Comparison of ENCODE assay signal across 8 cellular contexts in genomic region chr2:171272039-171272438, GRCh38.
DNase-seq lines count a peak whose midpoint lies in the region; ATAC-seq, FAIRE-seq and TF ChIP-seq lines count a peak whose summit lies in the region.

No MANE protein-coding gene starts in this region.

- no peaks in the 10 kb centered on the region for H3K9me1 ChIP-seq in endothelial cell of umbilical vein (replicated peaks; ENCODE audit: control insufficient read depth, extremely low read depth, insufficient read depth, low read length)

- H3K4me3 ChIP-seq in endothelial cell of umbilical vein (replicated peaks in 1 of 3; ENCODE audit: insufficient read depth in 1 of 3, low read depth in 1 of 3, low read length in 3 of 3), result no peak overlapping the region
- H3K4me3 ChIP-seq in muscle layer of colon (ENCODE audit: low read depth in 1 of 2, low read length in 2 of 2), result no peak overlapping the region

- no peak overlapping the region for H3K4me3 Mint-ChIP-seq in activated T-helper 2 cell treated with anti-CD3 and anti-CD28 coated beads, Interferon-gamma antibody, Interleukin-2, Interleukin-4, amounts not matched to agents 10 μg/mL and 5 μg/mL and 100 μg/mL, durations not matched to agents 14 hours and 24 hours and 36 hours (ENCODE audit: low read depth)
- H3K4me3 Mint-ChIP-seq in nephron progenitor cell (no peak overlapping the region), progenitor cell of endocrine pancreas (ENCODE audit: low read depth) (no peak overlapping the region)

- H3K27ac Mint-ChIP-seq in activated T-helper 2 cell treated with anti-CD3 and anti-CD28 coated beads, Interferon-gamma antibody, Interleukin-2, Interleukin-4, amounts not matched to agents 10 μg/mL and 5 μg/mL and 100 μg/mL, durations not matched to agents 14 hours and 24 hours and 36 hours, result no peak overlapping the region
- H3K27ac Mint-ChIP-seq in nephron progenitor cell (no peak overlapping the region), progenitor cell of endocrine pancreas (no peak overlapping the region)

- POLR2A ChIA-PET in endothelial cell of umbilical vein (lab: Charles Lee), result no interaction called here

- H3K27ac ChIP-seq in endothelial cell of umbilical vein (ENCODE audit: insufficient read depth, low read depth, low read length) (no peak overlapping the region), muscle layer of colon (ENCODE audit: low read depth, low read length) (peak overlapping the region; percentile 27)

- no peak for TF ChIP-seq POLR2A in endothelial cell of umbilical vein (IDR thresholded peaks at IDR 0.05; ENCODE audit: low read depth, low read length)

- peak; percentile 85 for DNase-seq in Caki2 (ENCODE audit: low read depth)
- peak; percentile 36 to 76 for DNase-seq in NCI-H446 (lab: John Stamatoyannopoulos, UW)
- peak; percentile 77 for DNase-seq in endothelial cell of umbilical vein (ENCODE audit: low read depth, low spot score)
- DNase-seq in activated T-helper 2 cell treated with anti-CD3 and anti-CD28 coated beads, Interferon-gamma antibody, Interleukin-2, Interleukin-4, amounts not matched to agents 10 μg/mL and 5 μg/mL and 100 μg/mL, durations not matched to agents 14 hours and 24 hours and 36 hours (ENCODE audit: low spot score), result no peak
- no peak for DNase-seq in nephron progenitor cell
- no peak for DNase-seq in progenitor cell of endocrine pancreas (ENCODE audit: low spot score, unreplicated experiment)

- no peaks in the 10 kb centered on the region for H3K36me3 Mint-ChIP-seq in activated T-helper 2 cell treated with anti-CD3 and anti-CD28 coated beads, Interferon-gamma antibody, Interleukin-2, Interleukin-4, amounts not matched to agents 10 μg/mL and 5 μg/mL and 100 μg/mL, durations not matched to agents 14 hours and 24 hours and 36 hours (ENCODE audit: low read depth)
- H3K36me3 Mint-ChIP-seq in nephron progenitor cell (ENCODE audit: low read depth) (no peaks in the 10 kb centered on the region), progenitor cell of endocrine pancreas (ENCODE audit: insufficient read depth) (no peaks in the 10 kb centered on the region)

- no peak for TF ChIP-seq CTCF in endothelial cell of umbilical vein (IDR thresholded peaks at IDR 0.05; ENCODE audit: extremely low read depth in 1 of 2, insufficient read depth in 1 of 2, low read depth in 1 of 2, low read length in 2 of 2)
- TF ChIP-seq CTCF in nephron progenitor cell (IDR thresholded peaks at IDR 0.05), result no peak
- TF ChIP-seq CTCF in progenitor cell of endocrine pancreas (IDR thresholded peaks at IDR 0.05; ENCODE audit: unreplicated experiment), result no peak

- intact Hi-C loops in endothelial cell of umbilical vein (cut with micrococcal nuclease), result no loop called here
- intact Hi-C loops in activated T-helper 2 cell treated with anti-CD3 and anti-CD28 coated beads, Interferon-gamma antibody, Interleukin-2, Interleukin-4, amounts not matched to agents 10 μg/mL and 5 μg/mL and 100 μg/mL, durations not matched to agents 14 hours and 24 hours and 36 hours (cut with micrococcal nuclease), result no loop called here

- no peaks in the 10 kb centered on the region for H3K9me3 Mint-ChIP-seq in activated T-helper 2 cell treated with anti-CD3 and anti-CD28 coated beads, Interferon-gamma antibody, Interleukin-2, Interleukin-4, amounts not matched to agents 10 μg/mL and 5 μg/mL and 100 μg/mL, durations not matched to agents 14 hours and 24 hours and 36 hours
- H3K9me3 Mint-ChIP-seq in nephron progenitor cell (no peaks in the 10 kb centered on the region), progenitor cell of endocrine pancreas (ENCODE audit: low read depth) (no peaks in the 10 kb centered on the region)

- no peaks in the 10 kb centered on the region for H3K4me1 Mint-ChIP-seq in activated T-helper 2 cell treated with anti-CD3 and anti-CD28 coated beads, Interferon-gamma antibody, Interleukin-2, Interleukin-4, amounts not matched to agents 10 μg/mL and 5 μg/mL and 100 μg/mL, durations not matched to agents 14 hours and 24 hours and 36 hours (ENCODE audit: low read depth)
- no peaks in the 10 kb centered on the region for H3K4me1 Mint-ChIP-seq in nephron progenitor cell
- peaks cover 4% of the 10 kb centered on the region for H3K4me1 Mint-ChIP-seq in progenitor cell of endocrine pancreas (ENCODE audit: low read depth)

- H2AFZ ChIP-seq in endothelial cell of umbilical vein (ENCODE audit: low read depth, low read length), result no peak overlapping the region

- peak; percentile 96 for FAIRE-seq in endothelial cell of umbilical vein (lab: Jason Lieb, UNC)

- BruUV-seq in endothelial cell of umbilical vein (replicated peaks; lab: Mats Ljungman, UMichigan), result no TSS peak

- no peaks in the 10 kb centered on the region for H4K20me1 ChIP-seq in endothelial cell of umbilical vein (replicated peaks; ENCODE audit: control insufficient read depth, extremely low read depth, insufficient read depth, low read length)

- dilution Hi-C loops in endothelial cell of umbilical vein (cut with MboI; ENCODE audit: extremely low pct_ligation_motif_present, low sequenced_read_pairs), result no loop called here

- CTCF ChIA-PET in endothelial cell of umbilical vein (lab: Charles Lee), result no interaction called here

- H3K4me1 ChIP-seq in endothelial cell of umbilical vein (ENCODE audit: control insufficient read depth, extremely low read depth, insufficient read depth, low read length) (peaks cover 7% of the 10 kb centered on the region), muscle layer of colon (ENCODE audit: insufficient read depth, low read length) (peaks cover 19% of the 10 kb centered on the region)

- peaks cover 6% of the 10 kb centered on the region for H3K27me3 Mint-ChIP-seq in activated T-helper 2 cell treated with anti-CD3 and anti-CD28 coated beads, Interferon-gamma antibody, Interleukin-2, Interleukin-4, amounts not matched to agents 10 μg/mL and 5 μg/mL and 100 μg/mL, durations not matched to agents 14 hours and 24 hours and 36 hours (ENCODE audit: low read depth)
- H3K27me3 Mint-ChIP-seq in nephron progenitor cell (ENCODE audit: low read depth, poor library complexity) (no peaks in the 10 kb centered on the region), progenitor cell of endocrine pancreas (no peaks in the 10 kb centered on the region)

- no peaks in the 10 kb centered on the region for H3K9me3 ChIP-seq in endothelial cell of umbilical vein (replicated peaks; ENCODE audit: control insufficient read depth, insufficient read depth, low read length)
- H3K9me3 ChIP-seq in muscle layer of colon (ENCODE audit: low read length), result no peaks in the 10 kb centered on the region

- H3K9ac ChIP-seq in endothelial cell of umbilical vein (replicated peaks; ENCODE audit: extremely low read depth, insufficient read depth, low read length), result no peak overlapping the region
- H3K9ac ChIP-seq in muscle layer of colon (ENCODE audit: low read length), result no peak overlapping the region

- no peak overlapping the region for H3K4me2 ChIP-seq in endothelial cell of umbilical vein (ENCODE audit: insufficient read depth, low read length)

- H3K79me2 ChIP-seq in endothelial cell of umbilical vein (ENCODE audit: control insufficient read depth, insufficient read depth, low read length), result no peaks in the 10 kb centered on the region

- in situ Hi-C loops in Caki2 (cut with HindIII; ENCODE audit: low pct_unique_long_range_greater_than_20kb, low sequenced_read_pairs), result no loop called here

- H3K36me3 ChIP-seq in endothelial cell of umbilical vein (ENCODE audit: control insufficient read depth in 2 of 2, extremely low read depth in 1 of 2, insufficient read depth in 2 of 2, low read length in 2 of 2) (no peaks in the 10 kb centered on the region), muscle layer of colon (ENCODE audit: insufficient read depth, low read length) (no peaks in the 10 kb centered on the region)

- no peak for ATAC-seq in HG03469 (IDR thresholded peaks at IDR 0.05; ENCODE audit: unreplicated experiment)

- H3K27me3 ChIP-seq in endothelial cell of umbilical vein (ENCODE audit: control insufficient read depth in 2 of 2, insufficient read depth in 2 of 2, low read length in 2 of 2) (peaks cover 0 to 3% of the 10 kb centered on the region in 2 experiments), muscle layer of colon (ENCODE audit: control insufficient read depth in 1 of 2, insufficient read depth in 2 of 2, low read length in 2 of 2) (no peaks in the 10 kb centered on the region)

TF ChIP-seq in endothelial cell of umbilical vein, 7 proteins besides CTCF, POLR2A, EP300 and RAD21:
- TF ChIP-seq FOS (IDR thresholded peaks at IDR 0.05; ENCODE audit: borderline replicate concordance, insufficient read depth, low read length) (peak; percentile 82), JUN (IDR thresholded peaks at IDR 0.05; ENCODE audit: borderline replicate concordance, insufficient read depth, insufficient read length, low read depth) (peak; percentile 42), POLR2AphosphoS5 (IDR thresholded peaks at IDR 0.05; ENCODE audit: insufficient read depth, low read depth, low read length) (no peak)

Comparison
In these comparisons a context has a peak if more than half of its experiments do, and no peak if none do; other contexts are left out.
1. DNase-seq: peak in Caki2 (single experiment), NCI-H446 (2 of 2) and endothelial cell of umbilical vein (single experiment); none in activated T-helper 2 cell treated with anti-CD3 and anti-CD28 coated beads, Interferon-gamma antibody, Interleukin-2, Interleukin-4, amounts not matched to agents 10 μg/mL and 5 μg/mL and 100 μg/mL, durations not matched to agents 14 hours and 24 hours and 36 hours (single experiment), nephron progenitor cell (single experiment) and progenitor cell of endocrine pancreas (single experiment).